1 cellular context compared by ENCODE assay signal in genomic region chr17:39946551-39947330, GRCh38.
TF ChIP-seq lines count a peak whose summit lies in the region.

No MANE protein-coding gene starts in this region.

TF ChIP-seq in WTC11, 78 proteins besides CTCF, POLR2A, EP300 and RAD21 (continued from another document):
- no peak for TF ChIP-seq PRDM15 (CRISPR knock-in tag; IDR thresholded peaks at IDR 0.05)
- no peak for TF ChIP-seq TEAD1 (CRISPR knock-in tag; IDR thresholded peaks at IDR 0.05)
- no peak for TF ChIP-seq ETV6 (CRISPR knock-in tag; IDR thresholded peaks at IDR 0.05)
- TF ChIP-seq ZSCAN18 (CRISPR knock-in tag; IDR thresholded peaks at IDR 0.05): no peak
- no peak for TF ChIP-seq E2F5 (CRISPR knock-in tag; IDR thresholded peaks at IDR 0.05)
- no peak for TF ChIP-seq STAT6 (CRISPR knock-in tag; conservative IDR thresholded peaks at IDR 0.05; ENCODE audit: low read depth)
- TF ChIP-seq ZBTB21 (CRISPR knock-in tag; IDR thresholded peaks at IDR 0.05; ENCODE audit: borderline replicate concordance): no peak
- no peak for TF ChIP-seq ATF6 (CRISPR knock-in tag; IDR thresholded peaks at IDR 0.05)
- TF ChIP-seq MXD4 (CRISPR knock-in tag; IDR thresholded peaks at IDR 0.05; ENCODE audit: borderline replicate concordance): no peak
